Comparison of ENCODE assay signal across 1 cellular context in genomic region chr1:208190784-208191183, GRCh38.
TF ChIP-seq lines count a peak whose summit lies in the region.

No MANE protein-coding gene starts in this region.

TF ChIP-seq in GM23338, 12 proteins besides CTCF, POLR2A, EP300 and RAD21 (continued from another document):
- TF ChIP-seq REST (IDR thresholded peaks at IDR 0.05; ENCODE audit: unreplicated experiment) (no peak), NANOG (IDR thresholded peaks at IDR 0.05; ENCODE audit: borderline replicate concordance) (no peak), ZNF114 (CRISPR knock-in tag; IDR thresholded peaks at IDR 0.05) (no peak), ETS1 (IDR thresholded peaks at IDR 0.05) (no peak), CREB1 (CRISPR knock-in tag; IDR thresholded peaks at IDR 0.05; ENCODE audit: low read depth) (no peak), STAT1 (IDR thresholded peaks at IDR 0.05; ENCODE audit: unreplicated experiment) (no peak), ZNF462 (CRISPR knock-in tag; IDR thresholded peaks at IDR 0.05) (no peak), EZH2phosphoT487 (IDR thresholded peaks at IDR 0.05; ENCODE audit: unreplicated experiment) (no peak)
